Comparison of ENCODE assay signal across 8 cellular contexts in the genomic region with DNA sequence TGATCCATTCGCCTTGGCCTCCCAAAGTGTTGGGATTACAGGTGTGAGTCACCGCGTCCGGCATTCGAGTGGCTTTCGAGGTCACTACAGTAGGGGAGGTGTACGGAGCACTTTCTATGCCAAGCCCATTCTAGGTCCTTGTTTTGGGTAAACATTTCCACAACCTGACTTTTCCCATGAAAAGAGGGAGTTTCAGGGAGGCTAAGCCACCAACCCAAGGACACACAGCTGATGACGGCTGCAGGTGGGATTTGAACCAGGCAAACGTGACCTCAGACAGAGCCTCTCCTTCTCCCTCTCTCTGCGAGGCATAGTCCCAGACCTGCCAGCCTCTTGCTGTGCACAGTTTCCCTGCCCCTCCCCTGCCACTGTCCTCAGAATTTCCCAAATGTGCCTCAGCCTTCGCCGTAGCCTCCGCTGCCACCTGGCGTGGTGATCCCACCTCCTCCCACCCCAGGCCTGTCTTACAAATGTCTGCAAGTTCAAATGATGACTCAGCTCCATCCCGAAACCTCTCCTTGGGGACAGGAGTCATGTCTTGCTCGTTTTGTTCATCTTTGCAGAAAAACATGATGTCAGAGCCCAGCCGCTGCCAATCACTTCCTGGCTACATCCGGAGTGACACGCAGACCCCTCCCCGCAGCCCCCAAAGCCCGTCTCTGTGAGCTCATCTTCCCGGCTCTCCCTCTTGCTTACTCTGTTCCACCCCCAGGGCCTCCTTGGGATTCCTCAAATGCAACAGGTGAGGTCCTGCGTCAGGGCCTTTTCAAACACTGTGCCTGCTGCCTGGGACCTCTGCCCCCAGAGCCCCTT. TPM values are rescaled to one million over a fixed set of nuclear protein-coding genes. Genes with fewer than 3 reads are reported as not detected.
DNase-seq lines count a peak whose midpoint lies in the region; ATAC-seq and TF ChIP-seq lines count a peak whose summit lies in the region.

No MANE protein-coding gene starts in this region.

- H3K4me3 ChIP-seq in foreskin fibroblast (ENCODE audit: low read depth in 1 of 2, low read length in 2 of 2) (no peak overlapping the region), upper lobe of right lung (no peak overlapping the region)

- no peak for TF ChIP-seq CTCF in foreskin fibroblast (IDR thresholded peaks at IDR 0.05; ENCODE audit: low read depth, low read length)
- no peak for TF ChIP-seq CTCF in upper lobe of right lung (IDR thresholded peaks at IDR 0.05)

- ATAC-seq in SK-N-SH treated with all-trans-retinoic acid at 6 μM for 48 hours: peak; percentile 50
- peak; percentile 54 for ATAC-seq in upper lobe of right lung
- ATAC-seq in HG03159 (IDR thresholded peaks at IDR 0.05; ENCODE audit: unreplicated experiment): no peak
- ATAC-seq in HG03378 (IDR thresholded peaks at IDR 0.05; ENCODE audit: unreplicated experiment): no peak

- H3K27me3 ChIP-seq in upper lobe of right lung: no peaks in the 10 kb centered on the region

- H3K9me3 ChIP-seq in upper lobe of right lung: no peaks in the 10 kb centered on the region

- DNase-seq in stimulated activated CD4-positive, alpha-beta T cell treated with anti-CD3 and anti-CD28 coated beads, Interleukin-12 subunit alpha, Interleukin-12 subunit beta, amount 100 ng/mL, for 48 hours (ENCODE audit: low read depth in 2 of 3, low spot score in 1 of 3): peak in 2 of 3 donors; percentile 30 to 47
- no peak for DNase-seq in stimulated activated CD4-positive, alpha-beta T cell treated with anti-CD3 and anti-CD28 coated beads, Interleukin-12 subunit alpha, Interleukin-12 subunit beta, amount 100 ng/mL, for 4 hours
- DNase-seq in foreskin fibroblast: peak; percentile 42 to 62
- no peak for DNase-seq in upper lobe of right lung
- no peak for DNase-seq in T-helper 9 cell

- intact Hi-C loops in upper lobe of right lung (cut with DNase I): no loop called here

- no peak overlapping the region for H3K27ac ChIP-seq in upper lobe of right lung

- no peaks in the 10 kb centered on the region for H3K36me3 ChIP-seq in upper lobe of right lung

- no peaks in the 10 kb centered on the region for H3K4me1 ChIP-seq in upper lobe of right lung

TF ChIP-seq in SK-N-SH treated with all-trans-retinoic acid at 6 μM for 48 hours, 23 proteins besides CTCF, POLR2A, EP300 and RAD21:
- no peak for TF ChIP-seq PPARA (CRISPR knock-in tag; IDR thresholded peaks at IDR 0.05; ENCODE audit: borderline replicate concordance)
- TF ChIP-seq TOX (CRISPR knock-in tag; IDR thresholded peaks at IDR 0.05; ENCODE audit: borderline replicate concordance): no peak
- TF ChIP-seq ZNF565 (CRISPR knock-in tag; conservative IDR thresholded peaks at IDR 0.05; ENCODE audit: low read depth): no peak
- no peak for TF ChIP-seq BACH2 (CRISPR knock-in tag; IDR thresholded peaks at IDR 0.05; ENCODE audit: borderline replicate concordance)
- TF ChIP-seq SNAI2 (CRISPR knock-in tag; IDR thresholded peaks at IDR 0.05): no peak
- TF ChIP-seq ZFP30 (CRISPR knock-in tag; IDR thresholded peaks at IDR 0.05): no peak
- no peak for TF ChIP-seq ZFP3 (CRISPR knock-in tag; IDR thresholded peaks at IDR 0.05)
- TF ChIP-seq, protein P1, sequence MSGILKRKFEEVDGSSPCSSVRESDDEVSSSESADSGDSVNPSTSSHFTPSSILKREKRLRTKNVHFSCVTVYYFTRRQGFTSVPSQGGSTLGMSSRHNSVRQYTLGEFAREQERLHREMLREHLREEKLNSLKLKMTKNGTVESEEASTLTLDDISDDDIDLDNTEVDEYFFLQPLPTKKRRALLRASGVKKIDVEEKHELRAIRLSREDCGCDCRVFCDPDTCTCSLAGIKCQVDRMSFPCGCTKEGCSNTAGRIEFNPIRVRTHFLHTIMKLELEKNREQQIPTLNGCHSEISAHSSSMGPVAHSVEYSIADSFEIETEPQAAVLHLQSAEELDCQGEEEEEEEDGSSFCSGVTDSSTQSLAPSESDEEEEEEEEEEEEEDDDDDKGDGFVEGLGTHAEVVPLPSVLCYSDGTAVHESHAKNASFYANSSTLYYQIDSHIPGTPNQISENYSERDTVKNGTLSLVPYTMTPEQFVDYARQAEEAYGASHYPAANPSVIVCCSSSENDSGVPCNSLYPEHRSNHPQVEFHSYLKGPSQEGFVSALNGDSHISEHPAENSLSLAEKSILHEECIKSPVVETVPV (CRISPR knock-in tag; IDR thresholded peaks at IDR 0.05): no peak
- TF ChIP-seq, protein P2, sequence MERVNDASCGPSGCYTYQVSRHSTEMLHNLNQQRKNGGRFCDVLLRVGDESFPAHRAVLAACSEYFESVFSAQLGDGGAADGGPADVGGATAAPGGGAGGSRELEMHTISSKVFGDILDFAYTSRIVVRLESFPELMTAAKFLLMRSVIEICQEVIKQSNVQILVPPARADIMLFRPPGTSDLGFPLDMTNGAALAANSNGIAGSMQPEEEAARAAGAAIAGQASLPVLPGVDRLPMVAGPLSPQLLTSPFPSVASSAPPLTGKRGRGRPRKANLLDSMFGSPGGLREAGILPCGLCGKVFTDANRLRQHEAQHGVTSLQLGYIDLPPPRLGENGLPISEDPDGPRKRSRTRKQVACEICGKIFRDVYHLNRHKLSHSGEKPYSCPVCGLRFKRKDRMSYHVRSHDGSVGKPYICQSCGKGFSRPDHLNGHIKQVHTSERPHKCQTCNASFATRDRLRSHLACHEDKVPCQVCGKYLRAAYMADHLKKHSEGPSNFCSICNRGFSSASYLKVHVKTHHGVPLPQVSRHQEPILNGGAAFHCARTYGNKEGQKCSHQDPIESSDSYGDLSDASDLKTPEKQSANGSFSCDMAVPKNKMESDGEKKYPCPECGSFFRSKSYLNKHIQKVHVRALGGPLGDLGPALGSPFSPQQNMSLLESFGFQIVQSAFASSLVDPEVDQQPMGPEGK (CRISPR knock-in tag; IDR thresholded peaks at IDR 0.05; ENCODE audit: borderline replicate concordance): no peak
- TF ChIP-seq GLIS3 (CRISPR knock-in tag; IDR thresholded peaks at IDR 0.05): no peak

RNA-seq across cellular contexts. Expression of gene GADD45B, which starts 6.6 kb away (rescaled TPM):
- 91.2 TPM for total RNA-seq in upper lobe of right lung

RNA-seq across cellular contexts. Expression of gene LMNB2, which starts 12.5 kb away (rescaled TPM):
- 22.0 TPM for total RNA-seq in upper lobe of right lung

RNA-seq across cellular contexts. Expression of gene TIMM13, which starts 41.9 kb away (rescaled TPM):
- total RNA-seq in upper lobe of right lung: 61.0 TPM

Comparison
In these comparisons a context has a peak if more than half of its experiments do, and no peak if none do; other contexts are left out.
1. DNase-seq: peak in stimulated activated CD4-positive, alpha-beta T cell treated with anti-CD3 and anti-CD28 coated beads, Interleukin-12 subunit alpha, Interleukin-12 subunit beta, amount 100 ng/mL, for 48 hours (2 of 3) and foreskin fibroblast (2 of 2); none in stimulated activated CD4-positive, alpha-beta T cell treated with anti-CD3 and anti-CD28 coated beads, Interleukin-12 subunit alpha, Interleukin-12 subunit beta, amount 100 ng/mL, for 4 hours (single experiment), upper lobe of right lung (single experiment) and T-helper 9 cell (single experiment).
2. ATAC-seq: peak in SK-N-SH treated with all-trans-retinoic acid at 6 μM for 48 hours (single experiment) and upper lobe of right lung (single experiment); none in HG03159 (single experiment) and HG03378 (single experiment).